19 cellular contexts compared by ENCODE assay signal in genomic region chrX:22378296-22378695, GRCh38.
"Had no signal": no experiment of that assay in that cellular context is flagged by ENCODE, and none has a peak within 500 bp of the region (broad histone marks: within the 10 kb centered on the region; RNA-seq: fewer than 3 reads in every experiment).

No MANE protein-coding gene starts in this region.

- H3K27ac Mint-ChIP-seq: activated CD4-positive, alpha-beta memory T cell treated with anti-CD3 and anti-CD28 coated beads for 36 hours; activated CD8-positive, alpha-beta memory T cell treated with anti-CD3 and anti-CD28 coated beads, Interleukin-2, amount 10 ng/mL, durations not matched to agents 7 days and 5 days; activated naive CD4-positive, alpha-beta T cell treated with anti-CD3 and anti-CD28 coated beads for 36 hours; activated T-helper 2 cell treated with anti-CD3 and anti-CD28 coated beads, Interferon-gamma antibody, Interleukin-2, Interleukin-4, amounts not matched to agents 10 μg/mL and 5 μg/mL and 100 μg/mL, durations not matched to agents 14 hours and 24 hours and 36 hours; naive thymus-derived CD4-positive, alpha-beta T cell had no signal

- H3K4me1 Mint-ChIP-seq: activated CD8-positive, alpha-beta memory T cell treated with anti-CD3 and anti-CD28 coated beads, Interleukin-2, amount 10 ng/mL, durations not matched to agents 7 days and 5 days; naive thymus-derived CD4-positive, alpha-beta T cell had no signal

- DNase-seq: activated CD4-positive, alpha-beta memory T cell treated with anti-CD3 and anti-CD28 coated beads for 36 hours; activated CD4-positive, alpha-beta T cell treated with anti-CD3 and anti-CD28 coated beads for 1 hour; activated CD8-positive, alpha-beta memory T cell treated with anti-CD3 and anti-CD28 coated beads, Interleukin-2, amount 10 ng/mL, durations not matched to agents 7 days and 5 days; activated naive CD4-positive, alpha-beta T cell treated with anti-CD3 and anti-CD28 coated beads for 36 hours; activated T-cell treated with anti-CD3 and anti-CD28 coated beads, Interleukin-2, amount 50 U/mL, for 1 hour; esophagus squamous epithelium; foreskin melanocyte; heart left ventricle; islet precursor cell; naive thymus-derived CD4-positive, alpha-beta T cell; stimulated activated CD4-positive, alpha-beta T cell treated with anti-CD3 and anti-CD28 coated beads, Interleukin-15, amount 100 ng/mL, for 24 hours; stimulated activated CD4-positive, alpha-beta T cell treated with anti-CD3 and anti-CD28 coated beads, Interleukin-4, amount 100 ng/mL, for 24 hours; stimulated activated naive CD4-positive, alpha-beta T cell; tibial artery; uterus had no signal

- H3K9me3 ChIP-seq: esophagus squamous epithelium, uterus had no signal

- H3K4me3 ChIP-seq: esophagus squamous epithelium, heart left ventricle, lung, skin epidermis, tibial artery, uterus had no signal

- H3K36me3 Mint-ChIP-seq: activated CD4-positive, alpha-beta memory T cell treated with anti-CD3 and anti-CD28 coated beads for 36 hours; activated CD8-positive, alpha-beta memory T cell treated with anti-CD3 and anti-CD28 coated beads, Interleukin-2, amount 10 ng/mL, durations not matched to agents 7 days and 5 days; naive thymus-derived CD4-positive, alpha-beta T cell had no signal

- H3K27me3 ChIP-seq: esophagus squamous epithelium, heart left ventricle, tibial artery, uterus had no signal

- H3K4me3 Mint-ChIP-seq: activated CD4-positive, alpha-beta memory T cell treated with anti-CD3 and anti-CD28 coated beads for 36 hours; activated CD8-positive, alpha-beta memory T cell treated with anti-CD3 and anti-CD28 coated beads, Interleukin-2, amount 10 ng/mL, durations not matched to agents 7 days and 5 days; activated naive CD4-positive, alpha-beta T cell treated with anti-CD3 and anti-CD28 coated beads for 36 hours; naive thymus-derived CD4-positive, alpha-beta T cell had no signal

- H3K27ac ChIP-seq: esophagus squamous epithelium, heart left ventricle, skin epidermis, tibial artery, uterus, VCaP had no signal

- H3K27me3 Mint-ChIP-seq: activated CD4-positive, alpha-beta memory T cell treated with anti-CD3 and anti-CD28 coated beads for 36 hours; activated CD8-positive, alpha-beta memory T cell treated with anti-CD3 and anti-CD28 coated beads, Interleukin-2, amount 10 ng/mL, durations not matched to agents 7 days and 5 days; naive thymus-derived CD4-positive, alpha-beta T cell had no signal

- H3K36me3 ChIP-seq: esophagus squamous epithelium, heart left ventricle, tibial artery, uterus had no signal

- H3K9me3 Mint-ChIP-seq: activated CD4-positive, alpha-beta memory T cell treated with anti-CD3 and anti-CD28 coated beads for 36 hours; activated naive CD4-positive, alpha-beta T cell treated with anti-CD3 and anti-CD28 coated beads for 36 hours; activated T-helper 2 cell treated with anti-CD3 and anti-CD28 coated beads, Interferon-gamma antibody, Interleukin-2, Interleukin-4, amounts not matched to agents 10 μg/mL and 5 μg/mL and 100 μg/mL, durations not matched to agents 14 hours and 24 hours and 36 hours had no signal

- H3K4me1 ChIP-seq: esophagus squamous epithelium, heart left ventricle, tibial artery, uterus had no signal
